In the genomic region with DNA sequence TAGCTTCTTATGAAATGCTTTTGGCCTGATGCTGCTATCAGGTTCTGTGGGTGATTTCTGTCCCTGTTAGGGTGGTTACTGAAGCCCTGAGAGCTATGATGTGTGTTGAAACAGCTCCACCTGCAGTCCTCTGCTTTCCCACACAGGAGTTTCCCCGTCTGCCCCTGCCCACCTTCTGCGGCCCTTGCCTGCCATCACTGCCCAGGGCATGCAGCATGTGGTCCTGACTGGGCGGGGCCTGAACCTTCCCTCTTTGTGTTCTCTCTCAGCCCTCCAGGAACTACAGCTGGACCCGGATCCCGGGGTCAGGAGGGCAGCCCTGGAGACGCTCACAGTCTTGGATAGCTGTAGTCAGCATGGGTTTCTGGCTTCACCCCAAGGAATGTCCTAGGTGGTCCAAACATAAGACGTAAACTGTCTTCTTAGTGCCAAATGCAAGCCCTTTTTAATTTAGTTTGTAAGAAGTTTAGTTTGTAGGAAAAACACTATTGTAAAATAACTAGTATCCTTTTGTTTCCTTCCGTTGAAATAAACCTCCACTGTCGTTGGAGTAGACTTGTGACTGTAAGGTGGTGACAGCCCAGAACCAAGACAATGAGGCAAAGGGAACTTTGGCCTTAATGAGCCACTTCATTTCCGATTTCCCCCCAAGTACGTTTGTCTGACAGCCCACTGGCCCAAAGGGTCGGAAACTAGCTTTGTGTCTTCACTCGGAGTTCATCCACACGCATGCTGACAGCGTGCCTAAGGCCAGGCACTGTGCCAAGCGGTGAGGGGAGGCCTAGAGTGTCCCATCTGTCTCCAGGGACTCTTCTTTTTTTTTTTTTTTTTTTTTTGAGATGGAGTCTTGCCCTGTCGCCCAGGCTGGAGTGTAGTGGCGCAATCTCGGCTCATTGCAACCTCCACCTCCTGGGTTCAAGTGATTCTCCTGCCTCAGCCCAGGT, we compare ENCODE assay signal across 7 cellular contexts. TPM values are rescaled to one million over a fixed set of nuclear protein-coding genes. Genes with fewer than 3 reads are reported as not detected.
DNase-seq lines count a peak whose midpoint lies in the region; ATAC-seq and TF ChIP-seq lines count a peak whose summit lies in the region.

No MANE protein-coding gene starts in this region.

- no peaks in the 10 kb centered on the region for H3K9me3 ChIP-seq in vagina

- no peaks in the 10 kb centered on the region for H3K4me1 ChIP-seq in vagina

- TF ChIP-seq CTCF in astrocyte of the spinal cord (IDR thresholded peaks at IDR 0.05; ENCODE audit: low read depth, low read length) (peak; percentile 53), vagina (IDR thresholded peaks at IDR 0.05) (no peak)

- H3K4me3 ChIP-seq in astrocyte of the spinal cord (ENCODE audit: low read depth, low read length) (no peak overlapping the region), vagina (no peak overlapping the region)

- no peak for TF ChIP-seq POLR2A in vagina (IDR thresholded peaks at IDR 0.05)

- in situ Hi-C loops in astrocyte of the spinal cord (cut with HindIII; ENCODE audit: low sequenced_read_pairs), result no loop called here

- DNase-seq in ELR (ENCODE audit: low read depth) (peak; percentile 48), NCI-H1694 (lab: John Stamatoyannopoulos, UW) (peak; percentile 64), astrocyte of the spinal cord (ENCODE audit: low read depth, low spot score) (peak; percentile 49), mesenteric fat pad (ENCODE audit: low spot score) (peak; percentile 78), vagina (ENCODE audit: extremely low spot score in 2 of 2) (no peak), occipital lobe (lab: John Stamatoyannopoulos, UW) (no peak)

- intact Hi-C loops in vagina (cut with DNase I), result no loop called here

- ATAC-seq in HG03108 (IDR thresholded peaks at IDR 0.05; ENCODE audit: unreplicated experiment), result no peak

- no peaks in the 10 kb centered on the region for H3K36me3 ChIP-seq in vagina

- H3K27me3 ChIP-seq in vagina, result no peaks in the 10 kb centered on the region

- no peak overlapping the region for H3K27ac ChIP-seq in vagina

RNA-seq across cellular contexts. Expression of a gene that starts 21.2 kb away (rescaled TPM):
- 0.55 TPM for total RNA-seq in mesenteric fat pad
- 2.2 TPM for total RNA-seq in vagina
- total RNA-seq in occipital lobe, result 1.9 TPM

RNA-seq across cellular contexts. Expression of a gene that starts 55.0 kb away (rescaled TPM):
- not detected for total RNA-seq in mesenteric fat pad
- total RNA-seq in vagina, result not detected
- not detected for total RNA-seq in occipital lobe

Comparison
In these comparisons a context has a peak if more than half of its experiments do, and no peak if none do; other contexts are left out.
1. DNase-seq: peak in ELR (single experiment), NCI-H1694 (single experiment), astrocyte of the spinal cord (single experiment) and mesenteric fat pad (single experiment); none in vagina (0 of 2) and occipital lobe (single experiment).